ENCODE assay signal across 8 cellular contexts in genomic region chr6:90284236-90284744, GRCh38. TPM values are rescaled to one million over a fixed set of nuclear protein-coding genes. Genes with fewer than 3 reads are reported as not detected.
A peak's percentile ranks its signal among the peaks of the same experiment; 100 is the strongest.
DNase-seq lines count a peak whose midpoint lies in the region; ATAC-seq and TF ChIP-seq lines count a peak whose summit lies in the region.

No MANE protein-coding gene starts in this region.

- no peak for TF ChIP-seq CTCF in GM06990 (IDR thresholded peaks at IDR 0.05; ENCODE audit: insufficient read depth, low read length, poor library complexity, severe bottlenecking)

- peaks cover 9% of the 10 kb centered on the region; the same call in 1 of the 2 replicates for H3K9me3 ChIP-seq in MG63

- peaks cover 3% of the 10 kb centered on the region for H3K9me3 Mint-ChIP-seq in activated T-cell treated with anti-CD3 and anti-CD28 coated beads, Interleukin-2, amount 50 U/mL, for 4 hours

- peak overlapping the region; percentile 31; the same call in 1 of the 2 replicates for H3K4me3 ChIP-seq in GM06990 (replicated peaks; ENCODE audit: low read depth, low read length)
- peak overlapping the region; percentile 4; the same call in 1 of the 2 replicates for H3K4me3 ChIP-seq in MG63
- peak overlapping the region; percentile 17 for H3K4me3 ChIP-seq in rectal smooth muscle tissue (ENCODE audit: low read length)

- H3K4me1 ChIP-seq in rectal smooth muscle tissue (ENCODE audit: control insufficient read depth, insufficient read depth, low read length): peaks cover 6% of the 10 kb centered on the region

- peak; percentile 73 to 77 for ATAC-seq in activated T-cell treated with anti-CD3 and anti-CD28 coated beads, Interleukin-2, amount 50 U/mL, for 4 hours

- H3K36me3 ChIP-seq in GM06990 (ENCODE audit: control insufficient read depth, insufficient read depth, low read length) (no peaks in the 10 kb centered on the region), MG63 (no peaks in the 10 kb centered on the region), rectal smooth muscle tissue (ENCODE audit: control insufficient read depth, insufficient read depth, low read length) (no peaks in the 10 kb centered on the region)

- peaks cover 4% of the 10 kb centered on the region; the same call in 1 of the 2 replicates for H3K27me3 ChIP-seq in GM06990 (replicated peaks; ENCODE audit: control insufficient read depth, insufficient read depth, low read length)
- peaks cover 17% of the 10 kb centered on the region for H3K27me3 ChIP-seq in MG63
- no peaks in the 10 kb centered on the region for H3K27me3 ChIP-seq in rectal smooth muscle tissue (ENCODE audit: control insufficient read depth, insufficient read depth, low read length)

- peaks cover 88% of the 10 kb centered on the region for H3K4me1 Mint-ChIP-seq in activated T-cell treated with anti-CD3 and anti-CD28 coated beads, Interleukin-2, amount 50 U/mL, for 4 hours (ENCODE audit: low read depth)

- H3K27me3 Mint-ChIP-seq in activated T-cell treated with anti-CD3 and anti-CD28 coated beads, Interleukin-2, amount 50 U/mL, for 4 hours (ENCODE audit: low read depth): no peaks in the 10 kb centered on the region

- H3K36me3 Mint-ChIP-seq in activated T-cell treated with anti-CD3 and anti-CD28 coated beads, Interleukin-2, amount 50 U/mL, for 4 hours (ENCODE audit: insufficient read depth): peaks cover 35% of the 10 kb centered on the region

- H3K27ac ChIP-seq in rectal smooth muscle tissue (ENCODE audit: low read depth, low read length): no peak overlapping the region

- no peak overlapping the region for H3K9ac ChIP-seq in rectal smooth muscle tissue (ENCODE audit: low read length)

- DNase-seq in GM06990 (ENCODE audit: extremely low read depth, insufficient read length) (no peak), HCEC 1CT (peak; percentile 84), MG63 (peak; percentile 54), glomerular visceral epithelial cell (ENCODE audit: extremely low spot score) (peak; percentile 87), DMS114 treated with DMSO at 0.1 percent for 48 hours (lab: John Stamatoyannopoulos, UW; ENCODE audit: unreplicated experiment) (no peak), NCI-H526 treated with DMSO at 0.1 percent for 48 hours (lab: John Stamatoyannopoulos, UW) (no peak)
- DNase-seq in activated T-cell treated with anti-CD3 and anti-CD28 coated beads, Interleukin-2, amount 50 U/mL, for 4 hours: peak; percentile 48

- H3K4me3 Mint-ChIP-seq in activated T-cell treated with anti-CD3 and anti-CD28 coated beads, Interleukin-2, amount 50 U/mL, for 4 hours: peak overlapping the region; percentile 83

RNA-seq across cellular contexts. Expression of gene BACH2, which starts 12.4 kb away (rescaled TPM):
- total RNA-seq in MG63 (2014; rRNA removed; shearing (Covaris generic); ENCODE audit: low replicate concordance): not detected in 2 replicates
- 100 to 1,000 TPM in 2 of 3 donors, 10 to 100 TPM in 1; 96.5 to 118 (median 111) TPM for total RNA-seq in activated T-cell treated with anti-CD3 and anti-CD28 coated beads, Interleukin-2, amount 50 U/mL, for 4 hours

Comparison
In these comparisons a context has a peak if more than half of its experiments do, and no peak if none do; other contexts are left out.
1. DNase-seq: peak in HCEC 1CT (single experiment), MG63 (single experiment), activated T-cell treated with anti-CD3 and anti-CD28 coated beads, Interleukin-2, amount 50 U/mL, for 4 hours (single experiment) and glomerular visceral epithelial cell (single experiment); none in GM06990 (single experiment), DMS114 treated with DMSO at 0.1 percent for 48 hours (single experiment) and NCI-H526 treated with DMSO at 0.1 percent for 48 hours (single experiment).
2. RNA of gene BACH2, which starts 12.4 kb away (total RNA-seq): 96.5 to 118 TPM in activated T-cell treated with anti-CD3 and anti-CD28 coated beads, Interleukin-2, amount 50 U/mL, for 4 hours; not detected in MG63; every median in the first group is over 10 times any median in the second.
3. Peak in every context shown above with its lines, with median percentiles within 50 percentile points of each other: H3K4me3 ChIP-seq.